ENCODE assay signal across 1 cellular context in the genomic region with DNA sequence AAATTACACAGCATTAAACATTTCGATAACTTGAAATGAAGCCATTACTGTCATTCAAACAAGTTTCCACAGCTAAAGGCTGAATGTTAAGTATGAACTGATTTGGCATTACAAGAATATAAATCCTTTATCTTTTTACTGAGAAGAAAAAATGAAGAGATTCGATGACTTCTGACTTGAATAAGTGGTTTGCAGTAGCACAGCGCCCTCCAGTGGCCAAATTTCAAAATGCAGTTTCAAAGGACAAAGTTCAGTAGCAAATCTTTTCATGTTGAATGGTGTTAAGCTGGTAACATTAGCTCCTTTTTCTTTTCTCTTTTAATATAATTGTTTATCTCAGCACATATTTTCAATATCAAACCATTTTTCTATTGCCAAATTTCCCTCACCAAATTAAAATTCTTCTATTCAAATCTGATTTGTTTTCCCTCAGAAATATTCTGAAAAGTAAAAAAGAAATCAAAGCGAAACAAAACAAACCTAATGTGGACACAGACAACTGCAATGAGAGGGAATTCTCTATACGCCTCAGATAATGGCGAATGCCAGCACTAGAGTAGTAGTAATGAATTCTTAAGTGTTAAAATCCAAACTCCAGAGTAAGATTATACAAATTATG.
TF ChIP-seq lines count a peak whose summit lies in the region.

No MANE protein-coding gene starts in this region.

TF ChIP-seq in GM23338, 12 proteins besides CTCF, POLR2A, EP300 and RAD21 (continued from another document):
- TF ChIP-seq, protein P1, sequence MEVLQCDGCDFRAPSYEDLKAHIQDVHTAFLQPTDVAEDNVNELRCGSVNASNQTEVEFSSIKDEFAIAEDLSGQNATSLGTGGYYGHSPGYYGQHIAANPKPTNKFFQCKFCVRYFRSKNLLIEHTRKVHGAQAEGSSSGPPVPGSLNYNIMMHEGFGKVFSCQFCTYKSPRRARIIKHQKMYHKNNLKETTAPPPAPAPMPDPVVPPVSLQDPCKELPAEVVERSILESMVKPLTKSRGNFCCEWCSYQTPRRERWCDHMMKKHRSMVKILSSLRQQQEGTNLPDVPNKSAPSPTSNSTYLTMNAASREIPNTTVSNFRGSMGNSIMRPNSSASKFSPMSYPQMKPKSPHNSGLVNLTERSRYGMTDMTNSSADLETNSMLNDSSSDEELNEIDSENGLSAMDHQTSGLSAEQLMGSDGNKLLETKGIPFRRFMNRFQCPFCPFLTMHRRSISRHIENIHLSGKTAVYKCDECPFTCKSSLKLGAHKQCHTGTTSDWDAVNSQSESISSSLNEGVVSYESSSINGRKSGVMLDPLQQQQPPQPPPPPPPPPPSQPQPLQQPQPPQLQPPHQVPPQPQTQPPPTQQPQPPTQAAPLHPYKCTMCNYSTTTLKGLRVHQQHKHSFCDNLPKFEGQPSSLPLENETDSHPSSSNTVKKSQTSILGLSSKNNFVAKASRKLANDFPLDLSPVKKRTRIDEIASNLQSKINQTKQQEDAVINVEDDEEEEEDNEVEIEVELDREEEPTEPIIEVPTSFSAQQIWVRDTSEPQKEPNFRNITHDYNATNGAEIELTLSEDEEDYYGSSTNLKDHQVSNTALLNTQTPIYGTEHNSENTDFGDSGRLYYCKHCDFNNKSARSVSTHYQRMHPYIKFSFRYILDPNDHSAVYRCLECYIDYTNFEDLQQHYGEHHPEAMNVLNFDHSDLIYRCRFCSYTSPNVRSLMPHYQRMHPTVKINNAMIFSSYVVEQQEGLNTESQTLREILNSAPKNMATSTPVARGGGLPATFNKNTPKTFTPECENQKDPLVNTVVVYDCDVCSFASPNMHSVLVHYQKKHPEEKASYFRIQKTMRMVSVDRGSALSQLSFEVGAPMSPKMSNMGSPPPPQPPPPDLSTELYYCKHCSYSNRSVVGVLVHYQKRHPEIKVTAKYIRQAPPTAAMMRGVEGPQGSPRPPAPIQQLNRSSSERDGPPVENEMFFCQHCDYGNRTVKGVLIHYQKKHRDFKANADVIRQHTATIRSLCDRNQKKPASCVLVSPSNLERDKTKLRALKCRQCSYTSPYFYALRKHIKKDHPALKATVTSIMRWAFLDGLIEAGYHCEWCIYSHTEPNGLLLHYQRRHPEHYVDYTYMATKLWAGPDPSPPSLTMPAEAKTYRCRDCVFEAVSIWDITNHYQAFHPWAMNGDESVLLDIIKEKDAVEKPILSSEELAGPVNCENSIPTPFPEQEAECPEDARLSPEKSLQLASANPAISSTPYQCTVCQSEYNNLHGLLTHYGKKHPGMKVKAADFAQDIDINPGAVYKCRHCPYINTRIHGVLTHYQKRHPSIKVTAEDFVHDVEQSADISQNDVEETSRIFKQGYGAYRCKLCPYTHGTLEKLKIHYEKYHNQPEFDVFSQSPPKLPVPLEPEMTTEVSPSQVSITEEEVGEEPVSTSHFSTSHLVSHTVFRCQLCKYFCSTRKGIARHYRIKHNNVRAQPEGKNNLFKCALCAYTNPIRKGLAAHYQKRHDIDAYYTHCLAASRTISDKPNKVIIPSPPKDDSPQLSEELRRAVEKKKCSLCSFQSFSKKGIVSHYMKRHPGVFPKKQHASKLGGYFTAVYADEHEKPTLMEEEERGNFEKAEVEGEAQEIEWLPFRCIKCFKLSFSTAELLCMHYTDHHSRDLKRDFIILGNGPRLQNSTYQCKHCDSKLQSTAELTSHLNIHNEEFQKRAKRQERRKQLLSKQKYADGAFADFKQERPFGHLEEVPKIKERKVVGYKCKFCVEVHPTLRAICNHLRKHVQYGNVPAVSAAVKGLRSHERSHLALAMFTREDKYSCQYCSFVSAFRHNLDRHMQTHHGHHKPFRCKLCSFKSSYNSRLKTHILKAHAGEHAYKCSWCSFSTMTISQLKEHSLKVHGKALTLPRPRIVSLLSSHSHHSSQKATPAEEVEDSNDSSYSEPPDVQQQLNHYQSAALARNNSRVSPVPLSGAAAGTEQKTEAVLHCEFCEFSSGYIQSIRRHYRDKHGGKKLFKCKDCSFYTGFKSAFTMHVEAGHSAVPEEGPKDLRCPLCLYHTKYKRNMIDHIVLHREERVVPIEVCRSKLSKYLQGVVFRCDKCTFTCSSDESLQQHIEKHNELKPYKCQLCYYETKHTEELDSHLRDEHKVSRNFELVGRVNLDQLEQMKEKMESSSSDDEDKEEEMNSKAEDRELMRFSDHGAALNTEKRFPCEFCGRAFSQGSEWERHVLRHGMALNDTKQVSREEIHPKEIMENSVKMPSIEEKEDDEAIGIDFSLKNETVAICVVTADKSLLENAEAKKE (CRISPR knock-in tag; IDR thresholded peaks at IDR 0.05): no peak
- TF ChIP-seq ZNF331 (CRISPR knock-in tag; IDR thresholded peaks at IDR 0.05; ENCODE audit: low read depth) (no peak), ZNF114 (CRISPR knock-in tag; IDR thresholded peaks at IDR 0.05) (no peak), POLR2AphosphoS5 (IDR thresholded peaks at IDR 0.05; ENCODE audit: low read depth) (no peak), STAT1 (IDR thresholded peaks at IDR 0.05; ENCODE audit: unreplicated experiment) (no peak), NANOG (IDR thresholded peaks at IDR 0.05; ENCODE audit: borderline replicate concordance) (no peak), EZH2 (IDR thresholded peaks at IDR 0.05; ENCODE audit: low read depth, unreplicated experiment) (no peak), JUNB (IDR thresholded peaks at IDR 0.05; ENCODE audit: unreplicated experiment) (no peak)
- TF ChIP-seq, protein P2, sequence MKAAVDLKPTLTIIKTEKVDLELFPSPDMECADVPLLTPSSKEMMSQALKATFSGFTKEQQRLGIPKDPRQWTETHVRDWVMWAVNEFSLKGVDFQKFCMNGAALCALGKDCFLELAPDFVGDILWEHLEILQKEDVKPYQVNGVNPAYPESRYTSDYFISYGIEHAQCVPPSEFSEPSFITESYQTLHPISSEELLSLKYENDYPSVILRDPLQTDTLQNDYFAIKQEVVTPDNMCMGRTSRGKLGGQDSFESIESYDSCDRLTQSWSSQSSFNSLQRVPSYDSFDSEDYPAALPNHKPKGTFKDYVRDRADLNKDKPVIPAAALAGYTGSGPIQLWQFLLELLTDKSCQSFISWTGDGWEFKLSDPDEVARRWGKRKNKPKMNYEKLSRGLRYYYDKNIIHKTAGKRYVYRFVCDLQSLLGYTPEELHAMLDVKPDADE (IDR thresholded peaks at IDR 0.05): no peak
- TF ChIP-seq, protein P3, sequence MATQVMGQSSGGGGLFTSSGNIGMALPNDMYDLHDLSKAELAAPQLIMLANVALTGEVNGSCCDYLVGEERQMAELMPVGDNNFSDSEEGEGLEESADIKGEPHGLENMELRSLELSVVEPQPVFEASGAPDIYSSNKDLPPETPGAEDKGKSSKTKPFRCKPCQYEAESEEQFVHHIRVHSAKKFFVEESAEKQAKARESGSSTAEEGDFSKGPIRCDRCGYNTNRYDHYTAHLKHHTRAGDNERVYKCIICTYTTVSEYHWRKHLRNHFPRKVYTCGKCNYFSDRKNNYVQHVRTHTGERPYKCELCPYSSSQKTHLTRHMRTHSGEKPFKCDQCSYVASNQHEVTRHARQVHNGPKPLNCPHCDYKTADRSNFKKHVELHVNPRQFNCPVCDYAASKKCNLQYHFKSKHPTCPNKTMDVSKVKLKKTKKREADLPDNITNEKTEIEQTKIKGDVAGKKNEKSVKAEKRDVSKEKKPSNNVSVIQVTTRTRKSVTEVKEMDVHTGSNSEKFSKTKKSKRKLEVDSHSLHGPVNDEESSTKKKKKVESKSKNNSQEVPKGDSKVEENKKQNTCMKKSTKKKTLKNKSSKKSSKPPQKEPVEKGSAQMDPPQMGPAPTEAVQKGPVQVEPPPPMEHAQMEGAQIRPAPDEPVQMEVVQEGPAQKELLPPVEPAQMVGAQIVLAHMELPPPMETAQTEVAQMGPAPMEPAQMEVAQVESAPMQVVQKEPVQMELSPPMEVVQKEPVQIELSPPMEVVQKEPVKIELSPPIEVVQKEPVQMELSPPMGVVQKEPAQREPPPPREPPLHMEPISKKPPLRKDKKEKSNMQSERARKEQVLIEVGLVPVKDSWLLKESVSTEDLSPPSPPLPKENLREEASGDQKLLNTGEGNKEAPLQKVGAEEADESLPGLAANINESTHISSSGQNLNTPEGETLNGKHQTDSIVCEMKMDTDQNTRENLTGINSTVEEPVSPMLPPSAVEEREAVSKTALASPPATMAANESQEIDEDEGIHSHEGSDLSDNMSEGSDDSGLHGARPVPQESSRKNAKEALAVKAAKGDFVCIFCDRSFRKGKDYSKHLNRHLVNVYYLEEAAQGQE (IDR thresholded peaks at IDR 0.05; ENCODE audit: unreplicated experiment): no peak
